In the genomic region with DNA sequence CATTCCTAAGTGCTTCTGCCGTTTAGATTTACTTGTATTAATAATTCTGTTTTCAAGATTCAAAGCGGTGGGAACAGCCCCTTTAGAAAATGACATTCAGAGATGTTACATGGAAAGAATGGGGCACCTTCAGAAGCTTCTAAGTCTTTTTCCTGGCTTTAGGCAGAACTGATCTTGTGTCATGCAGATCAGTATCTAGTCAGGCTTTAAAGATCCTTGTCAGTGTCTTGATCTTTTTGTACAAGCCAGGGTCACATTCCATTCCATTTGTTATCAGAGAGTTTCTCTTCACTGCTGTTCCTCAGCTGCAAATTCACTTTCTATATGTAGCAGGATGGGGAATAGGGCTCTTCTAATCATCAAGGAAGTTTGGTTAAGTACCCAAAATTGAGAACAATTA, we compare ENCODE assay signal across 15 cellular contexts.
DNase-seq lines count a peak whose midpoint lies in the region; ATAC-seq and TF ChIP-seq lines count a peak whose summit lies in the region.
"Had no signal": no experiment of that assay in that cellular context is flagged by ENCODE, and none has a peak within 500 bp of the region (broad histone marks: within the 10 kb centered on the region; RNA-seq: fewer than 3 reads in every experiment).

No MANE protein-coding gene starts in this region.

- no peak for TF ChIP-seq POLR2A in spleen (IDR thresholded peaks at IDR 0.05)

- H3K4me1 ChIP-seq in neuron (ENCODE audit: insufficient read depth, low read length) = peaks cover 22% of the 10 kb centered on the region
- H3K4me1 ChIP-seq in spleen = no peaks in the 10 kb centered on the region
- H3K4me1 ChIP-seq: Caco-2 had no signal

- CTCF ChIA-PET in WTC11 (lab: Charles Lee) = no interaction called here

- no peaks in the 10 kb centered on the region for H3K9me3 Mint-ChIP-seq in WTC11
- H3K9me3 Mint-ChIP-seq in activated naive CD4-positive, alpha-beta T cell treated with anti-CD3 and anti-CD28 coated beads, Interleukin-2, amount 50 U/mL, for 72 hours = peaks cover 0 to 14% of the 10 kb centered on the region in 2 donors
- H3K9me3 Mint-ChIP-seq: H9 had no signal

- no peaks in the 10 kb centered on the region for H3K36me3 Mint-ChIP-seq in WTC11
- no peaks in the 10 kb centered on the region for H3K36me3 Mint-ChIP-seq in activated naive CD4-positive, alpha-beta T cell treated with anti-CD3 and anti-CD28 coated beads, Interleukin-2, amount 50 U/mL, for 72 hours
- H3K36me3 Mint-ChIP-seq: CD14-positive monocyte; CD8-positive, alpha-beta T cell had no signal

- H3K9me3 ChIP-seq in neuron (ENCODE audit: low read length) (no peaks in the 10 kb centered on the region), spleen (no peaks in the 10 kb centered on the region)
- H3K9me3 ChIP-seq: Caco-2 had no signal

- DNase-seq in ELF-1 (ENCODE audit: low read depth, low spot score) (peak; percentile 27), WTC11 (ENCODE audit: low spot score) (no peak), islet precursor cell (peak; percentile 57), spleen (no peak), NCI-H82 treated with DMSO at 0.1 percent for 48 hours (lab: John Stamatoyannopoulos, UW; ENCODE audit: unreplicated experiment) (no peak)
- DNase-seq in activated naive CD4-positive, alpha-beta T cell treated with anti-CD3 and anti-CD28 coated beads, Interleukin-2, amount 50 U/mL, for 72 hours (ENCODE audit: low spot score in 2 of 2) = no peak
- DNase-seq: Caco-2; CD8-positive, alpha-beta T cell; DND-41; GF-D8; H9 had no signal

- H2AFZ ChIP-seq in neuron (ENCODE audit: low read depth, low read length) = no peak overlapping the region

- H3K27me3 Mint-ChIP-seq in WTC11 (ENCODE audit: low read depth) = no peaks in the 10 kb centered on the region

- H3K4me3 Mint-ChIP-seq in WTC11 = no peak overlapping the region
- H3K4me3 Mint-ChIP-seq: CD14-positive monocyte; CD8-positive, alpha-beta T cell; H9 had no signal

- no peak overlapping the region for H3K27ac ChIP-seq in spleen
- H3K27ac ChIP-seq: 22Rv1, HL-60 had no signal

- POLR2A ChIA-PET in WTC11 (lab: Charles Lee) = no interaction called here

- no peaks in the 10 kb centered on the region for H3K36me3 ChIP-seq in neuron (ENCODE audit: insufficient read depth, low read length)
- no peaks in the 10 kb centered on the region for H3K36me3 ChIP-seq in spleen

- peak; percentile 74 for ATAC-seq in WTC11
- ATAC-seq in activated naive CD4-positive, alpha-beta T cell treated with anti-CD3 and anti-CD28 coated beads, Interleukin-2, amount 50 U/mL, for 72 hours = no peak
- ATAC-seq: CD8-positive, alpha-beta T cell had no signal

- no peak overlapping the region for H3K27ac Mint-ChIP-seq in WTC11
- H3K27ac Mint-ChIP-seq in activated naive CD4-positive, alpha-beta T cell treated with anti-CD3 and anti-CD28 coated beads, Interleukin-2, amount 50 U/mL, for 72 hours = no peak overlapping the region
- H3K27ac Mint-ChIP-seq: CD14-positive monocyte; CD8-positive, alpha-beta T cell; H9 had no signal

- peaks cover 5% of the 10 kb centered on the region; the same call in 1 of the 2 replicates for H3K4me1 Mint-ChIP-seq in WTC11
- H3K4me1 Mint-ChIP-seq: CD14-positive monocyte had no signal

- 54 to 73% (median 65%) methylated on average over 2 of the region's 2 CpGs for WGBS in spleen, 5 donors

- H3K4me3 ChIP-seq in neuron (ENCODE audit: low read length) (peak overlapping the region; percentile 8), spleen (no peak overlapping the region)

- intact Hi-C loops in spleen (cut with DNase I; ENCODE audit: low total_unique reads) = no loop called here

- TF ChIP-seq CTCF in WTC11 (IDR thresholded peaks at IDR 0.05) (no peak), spleen (IDR thresholded peaks at IDR 0.05 in 8 of 11, conservative IDR thresholded peaks at IDR 0.05 in 3 of 11) (no peak)

- H3K27me3 ChIP-seq in neuron (ENCODE audit: insufficient read depth, low read length) (no peaks in the 10 kb centered on the region), spleen (replicated peaks in 1 of 7) (no peaks in the 10 kb centered on the region)

TF ChIP-seq in WTC11, 78 proteins besides CTCF, POLR2A, EP300 and RAD21 (continues in another document):
- TF ChIP-seq, protein P1, sequence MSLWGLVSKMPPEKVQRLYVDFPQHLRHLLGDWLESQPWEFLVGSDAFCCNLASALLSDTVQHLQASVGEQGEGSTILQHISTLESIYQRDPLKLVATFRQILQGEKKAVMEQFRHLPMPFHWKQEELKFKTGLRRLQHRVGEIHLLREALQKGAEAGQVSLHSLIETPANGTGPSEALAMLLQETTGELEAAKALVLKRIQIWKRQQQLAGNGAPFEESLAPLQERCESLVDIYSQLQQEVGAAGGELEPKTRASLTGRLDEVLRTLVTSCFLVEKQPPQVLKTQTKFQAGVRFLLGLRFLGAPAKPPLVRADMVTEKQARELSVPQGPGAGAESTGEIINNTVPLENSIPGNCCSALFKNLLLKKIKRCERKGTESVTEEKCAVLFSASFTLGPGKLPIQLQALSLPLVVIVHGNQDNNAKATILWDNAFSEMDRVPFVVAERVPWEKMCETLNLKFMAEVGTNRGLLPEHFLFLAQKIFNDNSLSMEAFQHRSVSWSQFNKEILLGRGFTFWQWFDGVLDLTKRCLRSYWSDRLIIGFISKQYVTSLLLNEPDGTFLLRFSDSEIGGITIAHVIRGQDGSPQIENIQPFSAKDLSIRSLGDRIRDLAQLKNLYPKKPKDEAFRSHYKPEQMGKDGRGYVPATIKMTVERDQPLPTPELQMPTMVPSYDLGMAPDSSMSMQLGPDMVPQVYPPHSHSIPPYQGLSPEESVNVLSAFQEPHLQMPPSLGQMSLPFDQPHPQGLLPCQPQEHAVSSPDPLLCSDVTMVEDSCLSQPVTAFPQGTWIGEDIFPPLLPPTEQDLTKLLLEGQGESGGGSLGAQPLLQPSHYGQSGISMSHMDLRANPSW (CRISPR knock-in tag; conservative IDR thresholded peaks at IDR 0.05; ENCODE audit: low read depth) = no peak
- TF ChIP-seq KAT7 (CRISPR knock-in tag; IDR thresholded peaks at IDR 0.05; ENCODE audit: borderline replicate concordance) = no peak
- TF ChIP-seq ZBTB43 (CRISPR knock-in tag; IDR thresholded peaks at IDR 0.05) = no peak
- TF ChIP-seq, protein P2, sequence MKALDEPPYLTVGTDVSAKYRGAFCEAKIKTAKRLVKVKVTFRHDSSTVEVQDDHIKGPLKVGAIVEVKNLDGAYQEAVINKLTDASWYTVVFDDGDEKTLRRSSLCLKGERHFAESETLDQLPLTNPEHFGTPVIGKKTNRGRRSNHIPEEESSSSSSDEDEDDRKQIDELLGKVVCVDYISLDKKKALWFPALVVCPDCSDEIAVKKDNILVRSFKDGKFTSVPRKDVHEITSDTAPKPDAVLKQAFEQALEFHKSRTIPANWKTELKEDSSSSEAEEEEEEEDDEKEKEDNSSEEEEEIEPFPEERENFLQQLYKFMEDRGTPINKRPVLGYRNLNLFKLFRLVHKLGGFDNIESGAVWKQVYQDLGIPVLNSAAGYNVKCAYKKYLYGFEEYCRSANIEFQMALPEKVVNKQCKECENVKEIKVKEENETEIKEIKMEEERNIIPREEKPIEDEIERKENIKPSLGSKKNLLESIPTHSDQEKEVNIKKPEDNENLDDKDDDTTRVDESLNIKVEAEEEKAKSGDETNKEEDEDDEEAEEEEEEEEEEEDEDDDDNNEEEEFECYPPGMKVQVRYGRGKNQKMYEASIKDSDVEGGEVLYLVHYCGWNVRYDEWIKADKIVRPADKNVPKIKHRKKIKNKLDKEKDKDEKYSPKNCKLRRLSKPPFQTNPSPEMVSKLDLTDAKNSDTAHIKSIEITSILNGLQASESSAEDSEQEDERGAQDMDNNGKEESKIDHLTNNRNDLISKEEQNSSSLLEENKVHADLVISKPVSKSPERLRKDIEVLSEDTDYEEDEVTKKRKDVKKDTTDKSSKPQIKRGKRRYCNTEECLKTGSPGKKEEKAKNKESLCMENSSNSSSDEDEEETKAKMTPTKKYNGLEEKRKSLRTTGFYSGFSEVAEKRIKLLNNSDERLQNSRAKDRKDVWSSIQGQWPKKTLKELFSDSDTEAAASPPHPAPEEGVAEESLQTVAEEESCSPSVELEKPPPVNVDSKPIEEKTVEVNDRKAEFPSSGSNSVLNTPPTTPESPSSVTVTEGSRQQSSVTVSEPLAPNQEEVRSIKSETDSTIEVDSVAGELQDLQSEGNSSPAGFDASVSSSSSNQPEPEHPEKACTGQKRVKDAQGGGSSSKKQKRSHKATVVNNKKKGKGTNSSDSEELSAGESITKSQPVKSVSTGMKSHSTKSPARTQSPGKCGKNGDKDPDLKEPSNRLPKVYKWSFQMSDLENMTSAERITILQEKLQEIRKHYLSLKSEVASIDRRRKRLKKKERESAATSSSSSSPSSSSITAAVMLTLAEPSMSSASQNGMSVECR (CRISPR knock-in tag; IDR thresholded peaks at IDR 0.05; ENCODE audit: borderline replicate concordance) = no peak
- no peak for TF ChIP-seq CDX4 (CRISPR knock-in tag; IDR thresholded peaks at IDR 0.05; ENCODE audit: borderline replicate concordance)
- no peak for TF ChIP-seq ATF3 (CRISPR knock-in tag; conservative IDR thresholded peaks at IDR 0.05)

Comparison
In these comparisons a context has a peak if more than half of its experiments do, and no peak if none do; other contexts are left out.
1. DNase-seq: peak in ELF-1 (single experiment) and islet precursor cell (single experiment); none in WTC11 (single experiment), spleen (single experiment), activated naive CD4-positive, alpha-beta T cell treated with anti-CD3 and anti-CD28 coated beads, Interleukin-2, amount 50 U/mL, for 72 hours (0 of 2) and NCI-H82 treated with DMSO at 0.1 percent for 48 hours (single experiment).